In genomic region chr11:12165237-12165875, GRCh38 we compare ENCODE assay signal across 11 cellular contexts. TPM values are rescaled to one million over a fixed set of nuclear protein-coding genes. Genes with fewer than 3 reads are reported as not detected.
A peak's percentile ranks its signal among the peaks of the same experiment; 100 is the strongest.
DNase-seq lines count a peak whose midpoint lies in the region; ATAC-seq, FAIRE-seq and TF ChIP-seq lines count a peak whose summit lies in the region.
"Had no signal": no experiment of that assay in that cellular context is flagged by ENCODE, and none has a peak within 500 bp of the region (broad histone marks: within the 10 kb centered on the region; RNA-seq: fewer than 3 reads in every experiment).

No MANE protein-coding gene starts in this region.

- ATAC-seq in HG03175 (IDR thresholded peaks at IDR 0.05; ENCODE audit: unreplicated experiment) (peak; percentile 45), HG03457 (IDR thresholded peaks at IDR 0.05; ENCODE audit: unreplicated experiment) (no peak), GM19328 (IDR thresholded peaks at IDR 0.05; ENCODE audit: unreplicated experiment) (no peak)

- H3K27ac ChIP-seq in colonic mucosa (peak overlapping the region; percentile 85), small intestine (ENCODE audit: low read depth in 1 of 2, low read length in 1 of 2) (peak overlapping the region; percentile 55 to 56)

- H3K4me1 ChIP-seq in colonic mucosa: peaks cover 44% of the 10 kb centered on the region
- H3K4me1 ChIP-seq in small intestine (ENCODE audit: control insufficient read depth in 2 of 2, insufficient read depth in 1 of 2, low read depth in 1 of 2, low read length in 1 of 2): peaks cover 8 to 18% of the 10 kb centered on the region in 2 donors
- H3K4me1 ChIP-seq: prostate gland had no signal

- peak overlapping the region in 1 of 2 donors; percentile 80 for H3K9ac ChIP-seq in colonic mucosa (ENCODE audit: low read depth in 2 of 2, low read length in 2 of 2)

- DNase-seq in NCI-H2029 (lab: John Stamatoyannopoulos, UW) (peak; percentile 9), NCI-H2029 treated with DMSO at 0.1 percent for 48 hours (lab: John Stamatoyannopoulos, UW) (no peak), colonic mucosa (no peak), small intestine (peak; percentile 43), erythroblast (lab: John Stamatoyannopoulos, UW) (no peak)
- DNase-seq: hypothalamus, NCI-H226 had no signal

- H3K36me3 ChIP-seq in colonic mucosa (no peaks in the 10 kb centered on the region), small intestine (ENCODE audit: control insufficient read depth in 2 of 2, insufficient read depth in 2 of 2, low read length in 2 of 2) (no peaks in the 10 kb centered on the region)
- H3K36me3 ChIP-seq: prostate gland had no signal

- FAIRE-seq in small intestine (lab: Jason Lieb, UNC): no peak

- H3K27me3 ChIP-seq in colonic mucosa: no peaks in the 10 kb centered on the region
- no peaks in the 10 kb centered on the region for H3K27me3 ChIP-seq in small intestine (ENCODE audit: control insufficient read depth in 2 of 2, insufficient read depth in 2 of 2, low read length in 2 of 2)

- TF ChIP-seq CTCF in colonic mucosa (IDR thresholded peaks at IDR 0.05): no peak

- no peaks in the 10 kb centered on the region for H3K9me3 ChIP-seq in colonic mucosa
- no peaks in the 10 kb centered on the region for H3K9me3 ChIP-seq in small intestine (ENCODE audit: control insufficient read depth, low read depth)
- H3K9me3 ChIP-seq: prostate gland had no signal

- no peak overlapping the region for H3K4me3 ChIP-seq in colonic mucosa
- H3K4me3 ChIP-seq in small intestine (ENCODE audit: low read depth in 1 of 2, low read length in 2 of 2): no peak overlapping the region
- H3K4me3 ChIP-seq: prostate gland had no signal

- no peak for TF ChIP-seq POLR2A in erythroblast (IDR thresholded peaks at IDR 0.05; ENCODE audit: low read length)

- WGBS in small intestine, 3 donors: 50 to 77% (median 70%) methylated on average over 8 of the region's 8 CpGs

- intact Hi-C loops in colonic mucosa (cut with DNase I): no loop called here

RNA-seq across cellular contexts. Expression of gene MICAL2, which starts 55.0 kb away (rescaled TPM):
- 100 to 1,000 TPM; 194 TPM for total RNA-seq in colonic mucosa
- 10 to 100 TPM; 15.9 to 29.1 (median 22.2) TPM for polyA plus RNA-seq in small intestine

Comparison
In these comparisons a context has a peak if more than half of its experiments do, and no peak if none do; other contexts are left out.
1. DNase-seq: peak in NCI-H2029 (single experiment) and small intestine (single experiment); none in NCI-H2029 treated with DMSO at 0.1 percent for 48 hours (single experiment), colonic mucosa (single experiment) and erythroblast (0 of 2).